ENCODE assay signal across 15 cellular contexts in genomic region chr21:43297411-43297981, GRCh38.
DNase-seq lines count a peak whose midpoint lies in the region; FAIRE-seq and TF ChIP-seq lines count a peak whose summit lies in the region.
"Had no signal": no experiment of that assay in that cellular context is flagged by ENCODE, and none has a peak within 500 bp of the region (broad histone marks: within the 10 kb centered on the region; RNA-seq: fewer than 3 reads in every experiment).

No MANE protein-coding gene starts in this region.

- WGBS in mesenchymal stem cell, result 94% methylated on average over 18 of the region's 18 CpGs

- H3K9me3 ChIP-seq in BLaER1, result 0 out of 2 replicates have a peak, but pooled peaks cover 3% of the 10 kb centered on the region
- no peaks in the 10 kb centered on the region for H3K9me3 ChIP-seq in Karpas-422 (ENCODE audit: low read length)
- H3K9me3 ChIP-seq in left ventricle myocardium inferior (replicated peaks), result peaks cover 12% of the 10 kb centered on the region
- peaks cover 14% of the 10 kb centered on the region for H3K9me3 ChIP-seq in mesenchymal stem cell (ENCODE audit: control insufficient read depth, low read length)
- H3K9me3 ChIP-seq: HAP-1 had no signal

- H3K4me2 ChIP-seq in BLaER1 (peak overlapping the region; percentile 66), Karpas-422 (ENCODE audit: low read depth, low read length, poor library complexity, severe bottlenecking) (no peak overlapping the region), mesenchymal stem cell (ENCODE audit: low read length, poor library complexity, severe bottlenecking) (no peak overlapping the region)

- H3K27me3 ChIP-seq in BLaER1 (no peaks in the 10 kb centered on the region), Karpas-422 (ENCODE audit: low read length) (no peaks in the 10 kb centered on the region), left ventricle myocardium inferior (ENCODE audit: low read depth) (no peaks in the 10 kb centered on the region), mesenchymal stem cell (ENCODE audit: control insufficient read depth in 1 of 2, insufficient read depth in 1 of 2, low read length in 2 of 2) (peaks cover 0 to 45% of the 10 kb centered on the region in 2 experiments)

- no peak for TF ChIP-seq POLR2A in GM12892 (IDR thresholded peaks at IDR 0.05; ENCODE audit: low read depth, low read length)

- intact Hi-C loops in left ventricle myocardium inferior (cut with micrococcal nuclease), result no loop called here

- 0 out of 2 replicates have a peak overlapping the region, but pooled peaks have one; percentile 12 for H3K9ac ChIP-seq in BLaER1
- H3K9ac ChIP-seq in Karpas-422 (ENCODE audit: low read length), result no peak overlapping the region
- H3K9ac ChIP-seq in mesenchymal stem cell (ENCODE audit: low read length), result no peak overlapping the region

- no peaks in the 10 kb centered on the region for H3K36me3 ChIP-seq in BLaER1
- no peaks in the 10 kb centered on the region for H3K36me3 ChIP-seq in Karpas-422 (ENCODE audit: insufficient read depth, low read length)
- H3K36me3 ChIP-seq in left ventricle myocardium inferior, result no peaks in the 10 kb centered on the region
- H3K36me3 ChIP-seq in mesenchymal stem cell (ENCODE audit: control insufficient read depth in 1 of 2, insufficient read depth in 2 of 2, low read depth in 1 of 2, low read length in 2 of 2), result no peaks in the 10 kb centered on the region
- H3K36me3 ChIP-seq: HAP-1 had no signal

- H2BK12ac ChIP-seq in mesenchymal stem cell (ENCODE audit: low read length in 2 of 2), result no peak overlapping the region

- H2BK120ac ChIP-seq in mesenchymal stem cell (ENCODE audit: low read depth, low read length), result no peak overlapping the region

- H3K9me2 ChIP-seq in Karpas-422 (replicated peaks; ENCODE audit: insufficient read depth, low read length), result no peaks in the 10 kb centered on the region

- no peak overlapping the region for H3K18ac ChIP-seq in mesenchymal stem cell (ENCODE audit: low read depth in 1 of 2, low read length in 2 of 2)

- no peaks in the 10 kb centered on the region for H3K79me1 ChIP-seq in mesenchymal stem cell (replicated peaks; ENCODE audit: low read length, poor library complexity, severe bottlenecking)

- H3K14ac ChIP-seq in mesenchymal stem cell (ENCODE audit: low read length in 2 of 2), result no peak overlapping the region

- no peak overlapping the region for H3K23ac ChIP-seq in mesenchymal stem cell (ENCODE audit: low read length in 2 of 2)

- 0 out of 2 replicates have a peak, but pooled peaks cover 5% of the 10 kb centered on the region for H4K20me1 ChIP-seq in BLaER1
- no peaks in the 10 kb centered on the region for H4K20me1 ChIP-seq in Karpas-422 (ENCODE audit: insufficient read depth, low read depth, low read length)

- H2BK15ac ChIP-seq in mesenchymal stem cell (ENCODE audit: low read depth, poor library complexity, severe bottlenecking), result no peak overlapping the region

- H4K91ac ChIP-seq in mesenchymal stem cell (ENCODE audit: low read length), result peak overlapping the region; percentile 18

- H3K4me3 ChIP-seq in BLaER1, result no peak overlapping the region
- no peak overlapping the region for H3K4me3 ChIP-seq in Karpas-422 (ENCODE audit: low read length)
- no peak overlapping the region for H3K4me3 ChIP-seq in left ventricle myocardium inferior
- H3K4me3 ChIP-seq in mesenchymal stem cell (ENCODE audit: insufficient read depth in 1 of 2, low read depth in 1 of 2, low read length in 2 of 2), result no peak overlapping the region
- H3K4me3 ChIP-seq: HAP-1 had no signal

- H2BK5ac ChIP-seq in mesenchymal stem cell (ENCODE audit: low read depth, low read length, poor library complexity, severe bottlenecking), result no peak overlapping the region

- peaks cover 72% of the 10 kb centered on the region for H3K4me1 ChIP-seq in BLaER1
- H3K4me1 ChIP-seq in Karpas-422 (ENCODE audit: low read length), result peaks cover 43% of the 10 kb centered on the region
- peaks cover 22% of the 10 kb centered on the region for H3K4me1 ChIP-seq in left ventricle myocardium inferior
- peaks cover 2% of the 10 kb centered on the region for H3K4me1 ChIP-seq in mesenchymal stem cell (ENCODE audit: control insufficient read depth, insufficient read depth, low read depth, low read length)
- H3K4me1 ChIP-seq: HAP-1 had no signal

- FAIRE-seq in GM12892 (lab: Jason Lieb, UNC), result no peak

- TF ChIP-seq CTCF in left ventricle myocardium inferior (IDR thresholded peaks at IDR 0.05; ENCODE audit: borderline replicate concordance), result no peak

- no peak overlapping the region for H2AK5ac ChIP-seq in mesenchymal stem cell (ENCODE audit: low read length, severe bottlenecking)

- H3K27ac ChIP-seq in BLaER1, result 0 out of 2 replicates have a peak overlapping the region, but pooled peaks have one; percentile 12
- peak overlapping the region; percentile 90; the same call in 1 of the 2 replicates for H3K27ac ChIP-seq in Karpas-422 (ENCODE audit: low read length)
- no peak overlapping the region for H3K27ac ChIP-seq in left ventricle myocardium inferior (replicated peaks)
- H3K27ac ChIP-seq in mesenchymal stem cell (ENCODE audit: low read length, poor library complexity, severe bottlenecking), result no peak overlapping the region

- H2AFZ ChIP-seq in Karpas-422 (ENCODE audit: low read length) (no peak overlapping the region), mesenchymal stem cell (ENCODE audit: low read depth, low read length) (no peak overlapping the region)

- DNase-seq in Karpas-422 (no peak), left ventricle myocardium inferior (peak; percentile 2), mesenchymal stem cell (no peak), NCI-H2196 treated with DMSO at 0.1 percent for 48 hours (lab: John Stamatoyannopoulos, UW; ENCODE audit: unreplicated experiment) (no peak), GM12892 (ENCODE audit: insufficient read length) (no peak), foreskin melanocyte (no peak)
- no peak for DNase-seq in stimulated activated CD4-positive, alpha-beta T cell treated with anti-CD3 and anti-CD28 coated beads, Interleukin-12 subunit alpha, Interleukin-12 subunit beta, amount 100 ng/mL, for 4 hours
- DNase-seq: DND-41, MM.1S, NCI-H1092, NCI-H2081, NCI-H510A treated with DMSO at 0.1 percent for 48 hours, NCI-H82 had no signal

- H3K79me2 ChIP-seq in Karpas-422 (ENCODE audit: low read length), result no peaks in the 10 kb centered on the region

- no peak overlapping the region for H4K8ac ChIP-seq in mesenchymal stem cell (ENCODE audit: low read length)

- H3K4ac ChIP-seq in mesenchymal stem cell (ENCODE audit: low read depth in 1 of 2, low read length in 2 of 2), result no peak overlapping the region

Comparison
In these comparisons a context has a peak if more than half of its experiments do, and no peak if none do; other contexts are left out.
1. H3K27ac ChIP-seq: peak in BLaER1 (single experiment) and Karpas-422 (single experiment); none in left ventricle myocardium inferior (single experiment) and mesenchymal stem cell (single experiment).